In genomic region chr9:8832956-8833355, GRCh38 we compare ENCODE assay signal across 1 cellular context.
TF ChIP-seq lines count a peak whose summit lies in the region.

No MANE protein-coding gene starts in this region.

TF ChIP-seq in SK-N-SH, 30 proteins besides CTCF, POLR2A, EP300 and RAD21 (continued from another document):
- TF ChIP-seq PBX3 (IDR thresholded peaks at IDR 0.05): no peak
- no peak for TF ChIP-seq TAF1 (IDR thresholded peaks at IDR 0.05; ENCODE audit: borderline replicate concordance, low read depth, low read length)
- no peak for TF ChIP-seq EZH2phosphoT487 (IDR thresholded peaks at IDR 0.05; ENCODE audit: borderline replicate concordance, low read depth)
- no peak for TF ChIP-seq GATA2 (CRISPR knock-in tag; IDR thresholded peaks at IDR 0.05)
